Comparison of ENCODE assay signal across 9 cellular contexts in genomic region chr1:157377216-157377821, GRCh38.
DNase-seq lines count a peak whose midpoint lies in the region; ATAC-seq, FAIRE-seq and TF ChIP-seq lines count a peak whose summit lies in the region.
"Had no signal": no experiment of that assay in that cellular context is flagged by ENCODE, and none has a peak within 500 bp of the region (broad histone marks: within the 10 kb centered on the region; RNA-seq: fewer than 3 reads in every experiment).

No MANE protein-coding gene starts in this region.

- POLR2A ChIA-PET in K562 (lab: Yijun Ruan, JAX) = no interaction called here

- H3K4me2 ChIP-seq in K562 (ENCODE audit: insufficient read depth, low read length) = no peak overlapping the region

- no peak overlapping the region for H3K9ac ChIP-seq in K562 (ENCODE audit: insufficient read depth in 1 of 2, low read depth in 2 of 2, low read length in 2 of 2)

- peak; percentile 87 for ATAC-seq in K562

- H3K27me3 ChIP-seq in K562 (ENCODE audit: control insufficient read depth in 2 of 2, insufficient read depth in 2 of 2, low read length in 2 of 2) = peaks cover 0 to 12% of the 10 kb centered on the region in 2 experiments; a peak in 2 of 5 replicates

- no TSS peak for BruUV-seq in K562 (replicated peaks; lab: Mats Ljungman, UMichigan)

- TF ChIP-seq POLR2A in K562 (conservative IDR thresholded peaks at IDR 0.05) = no peak

- TF ChIP-seq RAD21 in K562 (CRISPR knock-in tag; conservative IDR thresholded peaks at IDR 0.05 in 1 of 2, IDR thresholded peaks at IDR 0.05 in 1 of 2) = peak; percentile 84 to 87

- H3K4me3 ChIP-seq in GM12864 (ENCODE audit: low read depth, low read length) = no peak overlapping the region
- no peak overlapping the region for H3K4me3 ChIP-seq in K562

- no peak overlapping the region for H2AFZ ChIP-seq in K562 (ENCODE audit: low read depth, low read length)

- intact Hi-C loops in K562 (cut with micrococcal nuclease) = loop anchor here (1.0 to 5.0 kb wide), 3 partner anchors 66 to 185 kb away; no protein-coding TSS in a partner anchor

- CTCF ChIA-PET in K562 (lab: Yijun Ruan, JAX; ENCODE audit: low intra/inter-chr PET ratio) = interaction anchor here (1.3 to 1.7 kb wide), 2 partner anchors 114 to 184 kb away, joined by 4 to 7 read pairs; no protein-coding TSS in a partner anchor

- H3K4me1 ChIP-seq in K562 (replicated peaks in 1 of 2; ENCODE audit: control insufficient read depth in 2 of 2, insufficient read depth in 2 of 2, low read length in 2 of 2) = peaks cover 3 to 9% of the 10 kb centered on the region in 2 experiments; a peak in 4 of 5 replicates

- WGBS in K562 (ENCODE audit: insufficient coverage, low coverage, missing lambda C conversion rate) = 39% methylated on average over 7 of the region's 9 CpGs

- in situ Hi-C loops in K562 (cut with MboI) = loop anchor here (5.0 kb wide), 1 partner anchor 110 kb away; no protein-coding TSS in a partner anchor

- no peaks in the 10 kb centered on the region for H3K9me1 ChIP-seq in K562 (ENCODE audit: control insufficient read depth, insufficient read depth, low read length)

- H3K36me3 ChIP-seq in K562 (ENCODE audit: control insufficient read depth, insufficient read depth, low read length) = no peaks in the 10 kb centered on the region

- peak; percentile 10 for DNase-seq in AG08396 (ENCODE audit: low spot score)
- DNase-seq in GM12864 (ENCODE audit: low read depth) = no peak
- DNase-seq in NCI-H510A (lab: John Stamatoyannopoulos, UW) = peak; percentile 5
- DNase-seq in K562 (ENCODE audit: extremely low read depth in 1 of 4, low spot score in 3 of 4) = peak in 3 of 4 experiments; percentile 24 to 66 (median 29)
- peak; percentile 17 for DNase-seq in midbrain (lab: John Stamatoyannopoulos, UW)
- DNase-seq in GF-D8 (lab: John Stamatoyannopoulos, UW) = no peak
- DNase-seq in urothelium cell line (ENCODE audit: low spot score) = no peak
- no peak for DNase-seq in activated CD4-positive, CD25-positive, alpha-beta regulatory T cell (lab: John Stamatoyannopoulos, UW)

- FAIRE-seq in K562 (lab: Jason Lieb, UNC) (peak; percentile 80), urothelium cell line (lab: Jason Lieb, UNC) (no peak)
- FAIRE-seq: islet of Langerhans had no signal

- TF ChIP-seq EP300 in K562 (IDR thresholded peaks at IDR 0.05; ENCODE audit: low read length) = no peak

- no peaks in the 10 kb centered on the region for H4K20me1 ChIP-seq in K562 (replicated peaks; ENCODE audit: control insufficient read depth, insufficient read depth, low read length)

- TF ChIP-seq CTCF in GM12864 (IDR thresholded peaks at IDR 0.05; ENCODE audit: low read depth, low read length, missing control alignments) = peak; percentile 80
- peak; percentile 74 to 85 (median 75) for TF ChIP-seq CTCF in K562 (IDR thresholded peaks at IDR 0.05 in 2 of 3, conservative IDR thresholded peaks at IDR 0.05 in 1 of 3; ENCODE audit: insufficient read depth in 2 of 3, low read depth in 1 of 3, low read length in 3 of 3)

- H3K9me3 ChIP-seq in K562 (replicated peaks; ENCODE audit: control insufficient read depth, insufficient read depth, low read depth, low read length) = no peaks in the 10 kb centered on the region

- no peak overlapping the region for H3K27ac ChIP-seq in K562 (ENCODE audit: extremely low read depth, low read depth, low read length)

- no peaks in the 10 kb centered on the region for H3K79me2 ChIP-seq in K562 (ENCODE audit: control insufficient read depth, insufficient read depth, low read length)

TF ChIP-seq in K562, 482 proteins besides CTCF, POLR2A, EP300 and RAD21 (continues in another document):
- TF ChIP-seq GTF2E2 (tag; IDR thresholded peaks at IDR 0.05) (0 out of 2 replicates have a peak, but pooled peaks have one; percentile 28), SMC3 (conservative IDR thresholded peaks at IDR 0.05; ENCODE audit: insufficient read depth, low read depth, low read length) (peak; percentile 79), ELF1 (tag; IDR thresholded peaks at IDR 0.05) (peak; percentile 36; the same call in 1 of the 2 replicates), RBM25 (IDR thresholded peaks at IDR 0.05; ENCODE audit: low read depth, low read length, severe bottlenecking) (peak; percentile 21), SRSF1 (IDR thresholded peaks at IDR 0.05; ENCODE audit: low read depth, low read length) (no peak), GATA2 (CRISPR knock-in tag; IDR thresholded peaks at IDR 0.05) (no peak), HCFC1 (IDR thresholded peaks at IDR 0.05; ENCODE audit: low read depth, low read length) (no peak), IRF2 (CRISPR knock-in tag; IDR thresholded peaks at IDR 0.05) (no peak), XRCC3 (IDR thresholded peaks at IDR 0.05) (no peak), SMARCE1 (IDR thresholded peaks at IDR 0.05) (no peak), CAMTA2 (CRISPR knock-in tag; conservative IDR thresholded peaks at IDR 0.05) (no peak), ZNF76 (CRISPR knock-in tag; IDR thresholded peaks at IDR 0.05; ENCODE audit: borderline replicate concordance) (no peak), KLF16 (IDR thresholded peaks at IDR 0.05) (no peak), MAZ (CRISPR knock-in tag; conservative IDR thresholded peaks at IDR 0.05 in 1 of 2, IDR thresholded peaks at IDR 0.05 in 1 of 2) (0 out of 4 replicates have a peak, but pooled peaks of 1 of the 2 experiments have one; percentile 38), CHD2 (IDR thresholded peaks at IDR 0.05; ENCODE audit: low read depth, low read length) (peak; percentile 55), ZNF79 (CRISPR knock-in tag; IDR thresholded peaks at IDR 0.05; ENCODE audit: low read depth) (no peak), SLC30A9 (CRISPR knock-in tag; IDR thresholded peaks at IDR 0.05) (no peak), CBX3 (IDR thresholded peaks at IDR 0.05; ENCODE audit: borderline replicate concordance in 1 of 2, low read length in 2 of 2) (0 out of 3 replicates have a peak, but pooled peaks of 1 of the 2 experiments have one; percentile 42), ELF4 (CRISPR knock-in tag; IDR thresholded peaks at IDR 0.05) (no peak), HEY1 (CRISPR knock-in tag; IDR thresholded peaks at IDR 0.05; ENCODE audit: borderline replicate concordance) (no peak), TEAD2 (tag; IDR thresholded peaks at IDR 0.05) (0 out of 2 replicates have a peak, but pooled peaks have one; percentile 10), JUND (IDR thresholded peaks at IDR 0.05; ENCODE audit: borderline replicate concordance, low read depth, low read length) (0 out of 2 replicates have a peak, but pooled peaks have one; percentile 18), JUND (tag; IDR thresholded peaks at IDR 0.05; ENCODE audit: borderline replicate concordance, low read depth, low read length) (no peak), PRMT5 (CRISPR knock-in tag; IDR thresholded peaks at IDR 0.05) (no peak), CBFA2T3 (IDR thresholded peaks at IDR 0.05) (no peak), ATF7 (IDR thresholded peaks at IDR 0.05) (peak; percentile 21; the same call in 1 of the 2 replicates), MYC (IDR thresholded peaks at IDR 0.05; ENCODE audit: low read depth, low read length) (0 out of 2 replicates have a peak, but pooled peaks have one; percentile 24), MYC (CRISPR knock-in tag; IDR thresholded peaks at IDR 0.05; ENCODE audit: borderline replicate concordance, low read depth) (no peak), ARID2 (IDR thresholded peaks at IDR 0.05) (peak; percentile 28; the same call in 1 of the 2 replicates)
- TF ChIP-seq, protein P1, sequence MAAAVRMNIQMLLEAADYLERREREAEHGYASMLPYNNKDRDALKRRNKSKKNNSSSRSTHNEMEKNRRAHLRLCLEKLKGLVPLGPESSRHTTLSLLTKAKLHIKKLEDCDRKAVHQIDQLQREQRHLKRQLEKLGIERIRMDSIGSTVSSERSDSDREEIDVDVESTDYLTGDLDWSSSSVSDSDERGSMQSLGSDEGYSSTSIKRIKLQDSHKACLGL (CRISPR knock-in tag; IDR thresholded peaks at IDR 0.05; ENCODE audit: borderline replicate concordance, poor library complexity, severe bottlenecking) = no peak
- TF ChIP-seq, protein P2, sequence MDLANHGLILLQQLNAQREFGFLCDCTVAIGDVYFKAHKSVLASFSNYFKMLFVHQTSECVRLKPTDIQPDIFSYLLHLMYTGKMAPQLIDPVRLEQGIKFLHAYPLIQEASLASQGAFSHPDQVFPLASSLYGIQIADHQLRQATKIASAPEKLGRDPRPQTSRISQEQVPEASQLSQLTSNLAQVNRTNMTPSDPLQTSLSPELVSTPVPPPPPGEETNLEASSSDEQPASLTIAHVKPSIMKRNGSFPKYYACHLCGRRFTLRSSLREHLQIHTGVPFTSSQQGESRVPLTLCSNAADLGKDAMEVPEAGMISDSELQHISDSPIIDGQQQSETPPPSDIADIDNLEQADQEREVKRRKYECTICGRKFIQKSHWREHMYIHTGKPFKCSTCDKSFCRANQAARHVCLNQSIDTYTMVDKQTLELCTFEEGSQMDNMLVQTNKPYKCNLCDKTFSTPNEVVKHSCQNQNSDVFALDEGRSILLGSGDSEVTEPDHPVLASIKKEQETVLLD (IDR thresholded peaks at IDR 0.05) = no peak
- TF ChIP-seq, protein P3, sequence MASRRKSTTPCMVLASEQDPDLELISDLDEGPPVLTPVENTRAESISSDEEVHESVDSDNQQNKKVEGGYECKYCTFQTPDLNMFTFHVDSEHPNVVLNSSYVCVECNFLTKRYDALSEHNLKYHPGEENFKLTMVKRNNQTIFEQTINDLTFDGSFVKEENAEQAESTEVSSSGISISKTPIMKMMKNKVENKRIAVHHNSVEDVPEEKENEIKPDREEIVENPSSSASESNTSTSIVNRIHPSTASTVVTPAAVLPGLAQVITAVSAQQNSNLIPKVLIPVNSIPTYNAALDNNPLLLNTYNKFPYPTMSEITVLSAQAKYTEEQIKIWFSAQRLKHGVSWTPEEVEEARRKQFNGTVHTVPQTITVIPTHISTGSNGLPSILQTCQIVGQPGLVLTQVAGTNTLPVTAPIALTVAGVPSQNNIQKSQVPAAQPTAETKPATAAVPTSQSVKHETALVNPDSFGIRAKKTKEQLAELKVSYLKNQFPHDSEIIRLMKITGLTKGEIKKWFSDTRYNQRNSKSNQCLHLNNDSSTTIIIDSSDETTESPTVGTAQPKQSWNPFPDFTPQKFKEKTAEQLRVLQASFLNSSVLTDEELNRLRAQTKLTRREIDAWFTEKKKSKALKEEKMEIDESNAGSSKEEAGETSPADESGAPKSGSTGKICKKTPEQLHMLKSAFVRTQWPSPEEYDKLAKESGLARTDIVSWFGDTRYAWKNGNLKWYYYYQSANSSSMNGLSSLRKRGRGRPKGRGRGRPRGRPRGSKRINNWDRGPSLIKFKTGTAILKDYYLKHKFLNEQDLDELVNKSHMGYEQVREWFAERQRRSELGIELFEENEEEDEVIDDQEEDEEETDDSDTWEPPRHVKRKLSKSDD (conservative IDR thresholded peaks at IDR 0.05; ENCODE audit: low read length) = no peak

Comparison
In these comparisons a context has a peak if more than half of its experiments do, and no peak if none do; other contexts are left out.
1. DNase-seq: peak in AG08396 (single experiment), NCI-H510A (single experiment), K562 (3 of 4) and midbrain (single experiment); none in GM12864 (single experiment), GF-D8 (single experiment), urothelium cell line (single experiment) and activated CD4-positive, CD25-positive, alpha-beta regulatory T cell (0 of 4).